In genomic region chr14:93059917-93060545, GRCh38 we compare ENCODE assay signal across 13 cellular contexts. TPM values are rescaled to one million over a fixed set of nuclear protein-coding genes. Genes with fewer than 3 reads are reported as not detected.
DNase-seq lines count a peak whose midpoint lies in the region; ATAC-seq, FAIRE-seq and TF ChIP-seq lines count a peak whose summit lies in the region.
"Had no signal": no experiment of that assay in that cellular context is flagged by ENCODE, and none has a peak within 500 bp of the region (broad histone marks: within the 10 kb centered on the region; RNA-seq: fewer than 3 reads in every experiment).

No MANE protein-coding gene starts in this region.

- H3K79me2 ChIP-seq in MM.1S (ENCODE audit: low read length): no peaks in the 10 kb centered on the region

- H3K4me3 ChIP-seq in HUES48 (ENCODE audit: low read depth, low read length) (no peak overlapping the region), MM.1S (ENCODE audit: low read length) (no peak overlapping the region)
- H3K4me3 ChIP-seq: lung, SJSA1 had no signal

- H3K4me1 ChIP-seq in HUES48 (ENCODE audit: control insufficient read depth, insufficient read depth, low read length) (peaks cover 6% of the 10 kb centered on the region; the same call in 1 of the 2 replicates), MM.1S (ENCODE audit: low read length) (no peaks in the 10 kb centered on the region)

- no peak overlapping the region for H3K4me3 Mint-ChIP-seq in CD4-positive, alpha-beta T cell
- H3K4me3 Mint-ChIP-seq in brain (no peak overlapping the region), natural killer cell (no peak overlapping the region)

- no peak overlapping the region for H2AFZ ChIP-seq in MM.1S (ENCODE audit: low read length)

- intact Hi-C loops in CD4-positive, alpha-beta T cell (cut with DNase I, micrococcal nuclease): no loop called here
- intact Hi-C loops in natural killer cell (cut with micrococcal nuclease): no loop called here

- no peak for TF ChIP-seq CTCF in CD4-positive, alpha-beta T cell (IDR thresholded peaks at IDR 0.05)
- TF ChIP-seq CTCF in brain (conservative IDR thresholded peaks at IDR 0.05) (no peak), natural killer cell (IDR thresholded peaks at IDR 0.05) (no peak), MM.1S (IDR thresholded peaks at IDR 0.05; ENCODE audit: low read length) (no peak)

- H4K20me1 ChIP-seq in MM.1S (ENCODE audit: insufficient read depth, low read length): no peaks in the 10 kb centered on the region

- H3K27ac ChIP-seq in CD4-positive, alpha-beta T cell (ENCODE audit: low read depth, low read length): no peak overlapping the region
- H3K27ac ChIP-seq in HUES48 (ENCODE audit: low read depth, low read length): peak overlapping the region; percentile 73
- H3K27ac ChIP-seq in MM.1S (ENCODE audit: low read length): no peak overlapping the region
- H3K27ac ChIP-seq: SJSA1 had no signal

- H3K9me3 ChIP-seq in CD4-positive, alpha-beta T cell (ENCODE audit: control insufficient read depth, low read length): no peaks in the 10 kb centered on the region
- no peaks in the 10 kb centered on the region for H3K9me3 ChIP-seq in HUES48 (ENCODE audit: control insufficient read depth, insufficient read depth, low read length)
- H3K9me3 ChIP-seq in MM.1S (replicated peaks; ENCODE audit: insufficient read depth, low read length): no peaks in the 10 kb centered on the region
- H3K9me3 ChIP-seq: SJSA1 had no signal

- no peak for TF ChIP-seq POLR2A in H54 (IDR thresholded peaks at IDR 0.05; ENCODE audit: low read depth, low read length)

- no peak for DNase-seq in CD4-positive, alpha-beta T cell
- DNase-seq in natural killer cell (no peak), MM.1S (no peak), H54 (ENCODE audit: insufficient read length, low spot score) (no peak), globus pallidus (ENCODE audit: low spot score) (no peak)
- DNase-seq in stimulated activated CD4-positive, alpha-beta T cell treated with anti-CD3 and anti-CD28 coated beads, Interleukin-12 subunit alpha, Interleukin-12 subunit beta, amount 100 ng/mL, for 4 hours: no peak
- DNase-seq: activated effector memory CD4-positive, alpha-beta T cell treated with Interleukin-2 at 50 U/mL for 16 hours; NCI-H187 treated with DMSO at 0.1 percent for 48 hours; trophoblast cell had no signal

- H3F3A ChIP-seq in MM.1S (ENCODE audit: insufficient read depth, low read length): no peaks in the 10 kb centered on the region

- no peaks in the 10 kb centered on the region for H3K27me3 ChIP-seq in CD4-positive, alpha-beta T cell (ENCODE audit: control insufficient read depth, insufficient read depth, low read length)
- H3K27me3 ChIP-seq in HUES48 (ENCODE audit: control insufficient read depth, insufficient read depth, low read length) (no peaks in the 10 kb centered on the region), MM.1S (replicated peaks; ENCODE audit: insufficient read depth, low read length) (no peaks in the 10 kb centered on the region)
- H3K27me3 ChIP-seq: SJSA1 had no signal

- no peaks in the 10 kb centered on the region for H3K9me3 Mint-ChIP-seq in CD4-positive, alpha-beta T cell
- H3K9me3 Mint-ChIP-seq in brain (no peaks in the 10 kb centered on the region), natural killer cell (no peaks in the 10 kb centered on the region)

- no peak overlapping the region for H3K4me2 ChIP-seq in MM.1S (ENCODE audit: low read depth, low read length)

- POLR2A ChIA-PET in CD4-positive, alpha-beta T cell (lab: Charles Lee): no interaction called here

- H3K36me3 Mint-ChIP-seq in CD4-positive, alpha-beta T cell (ENCODE audit: low read depth): no peaks in the 10 kb centered on the region
- no peaks in the 10 kb centered on the region for H3K36me3 Mint-ChIP-seq in brain
- no peaks in the 10 kb centered on the region for H3K36me3 Mint-ChIP-seq in natural killer cell

- H3K27ac Mint-ChIP-seq in CD4-positive, alpha-beta T cell: peak overlapping the region; percentile 42
- peak overlapping the region; percentile 28 to 89 (median 46) for H3K27ac Mint-ChIP-seq in brain
- H3K27ac Mint-ChIP-seq in natural killer cell: peak overlapping the region; percentile 66 to 75

- FAIRE-seq in H54 (lab: Jason Lieb, UNC): no peak

- CTCF ChIA-PET in CD4-positive, alpha-beta T cell (lab: Charles Lee): interaction anchor here (0.6 kb wide), 1 partner anchor 1148 kb away, joined by 3 read pairs; no protein-coding TSS in a partner anchor

- no peak for ATAC-seq in CD4-positive, alpha-beta T cell (ENCODE audit: poor library complexity)
- peak in 1 of 3 donors; percentile 25 for ATAC-seq in natural killer cell

- H3K9me2 ChIP-seq in MM.1S (replicated peaks; ENCODE audit: insufficient read depth, low read length): no peaks in the 10 kb centered on the region

- no peak overlapping the region for H3K9ac ChIP-seq in HUES48 (ENCODE audit: low read depth, low read length)
- no peak overlapping the region for H3K9ac ChIP-seq in MM.1S (ENCODE audit: low read length)

- H3K36me3 ChIP-seq in HUES48 (ENCODE audit: control insufficient read depth, insufficient read depth, low read length) (peaks cover 1% of the 10 kb centered on the region; the same call in 1 of the 2 replicates), MM.1S (replicated peaks; ENCODE audit: insufficient read depth, low read length) (no peaks in the 10 kb centered on the region)

- peaks cover 17% of the 10 kb centered on the region for H3K4me1 Mint-ChIP-seq in CD4-positive, alpha-beta T cell (ENCODE audit: low read depth)
- H3K4me1 Mint-ChIP-seq in brain: peaks cover 47% of the 10 kb centered on the region
- peaks cover 41 to 55% of the 10 kb centered on the region in 2 donors for H3K4me1 Mint-ChIP-seq in natural killer cell

- no peaks in the 10 kb centered on the region for H3K27me3 Mint-ChIP-seq in CD4-positive, alpha-beta T cell
- H3K27me3 Mint-ChIP-seq in brain (peaks cover 4% of the 10 kb centered on the region), natural killer cell (ENCODE audit: low read depth in 2 of 2) (no peaks in the 10 kb centered on the region)

RNA-seq across cellular contexts. Expression of gene ITPK1, which starts 55.7 kb away (rescaled TPM):
- total RNA-seq in CD4-positive, alpha-beta T cell: 10 to 100 TPM; 19.0 to 20.6 TPM
- polyA plus RNA-seq in brain (ENCODE audit: insufficient read depth, low read depth, low replicate concordance): 168 TPM
- 10 to 100 TPM; 73.2 to 74.8 (median 74.4) TPM for total RNA-seq in natural killer cell
